2 cellular contexts compared by ENCODE assay signal in genomic region chr4:169198167-169198566, GRCh38.
TF ChIP-seq lines count a peak whose summit lies in the region.

No MANE protein-coding gene starts in this region.

TF ChIP-seq in IMR-90, 13 proteins besides CTCF, POLR2A, EP300 and RAD21:
- TF ChIP-seq, protein P1, sequence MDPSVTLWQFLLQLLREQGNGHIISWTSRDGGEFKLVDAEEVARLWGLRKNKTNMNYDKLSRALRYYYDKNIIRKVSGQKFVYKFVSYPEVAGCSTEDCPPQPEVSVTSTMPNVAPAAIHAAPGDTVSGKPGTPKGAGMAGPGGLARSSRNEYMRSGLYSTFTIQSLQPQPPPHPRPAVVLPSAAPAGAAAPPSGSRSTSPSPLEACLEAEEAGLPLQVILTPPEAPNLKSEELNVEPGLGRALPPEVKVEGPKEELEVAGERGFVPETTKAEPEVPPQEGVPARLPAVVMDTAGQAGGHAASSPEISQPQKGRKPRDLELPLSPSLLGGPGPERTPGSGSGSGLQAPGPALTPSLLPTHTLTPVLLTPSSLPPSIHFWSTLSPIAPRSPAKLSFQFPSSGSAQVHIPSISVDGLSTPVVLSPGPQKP (IDR thresholded peaks at IDR 0.05; ENCODE audit: borderline replicate concordance, low read depth, low read length) = no peak
- TF ChIP-seq RFX5 (IDR thresholded peaks at IDR 0.05; ENCODE audit: low read depth, low read length) (no peak), RCOR1 (IDR thresholded peaks at IDR 0.05; ENCODE audit: insufficient replicate concordance, low read length) (no peak), MAFK (IDR thresholded peaks at IDR 0.05; ENCODE audit: low read depth, low read length) (peak; percentile 30; the same call in 1 of the 2 replicates)

TF ChIP-seq in K562, 482 proteins besides CTCF, POLR2A, EP300 and RAD21 (continued from another document):
- TF ChIP-seq C11orf30 (IDR thresholded peaks at IDR 0.05; ENCODE audit: low read depth) = peak; percentile 37; the same call in 1 of the 2 replicates
- TF ChIP-seq MAFF (IDR thresholded peaks at IDR 0.05; ENCODE audit: low read length) = 0 out of 2 replicates have a peak, but pooled peaks have one; percentile 7
- TF ChIP-seq TEAD2 (tag; IDR thresholded peaks at IDR 0.05) = no peak
- TF ChIP-seq NFE2 (IDR thresholded peaks at IDR 0.05; ENCODE audit: low read depth) = no peak
- TF ChIP-seq, protein P2, sequence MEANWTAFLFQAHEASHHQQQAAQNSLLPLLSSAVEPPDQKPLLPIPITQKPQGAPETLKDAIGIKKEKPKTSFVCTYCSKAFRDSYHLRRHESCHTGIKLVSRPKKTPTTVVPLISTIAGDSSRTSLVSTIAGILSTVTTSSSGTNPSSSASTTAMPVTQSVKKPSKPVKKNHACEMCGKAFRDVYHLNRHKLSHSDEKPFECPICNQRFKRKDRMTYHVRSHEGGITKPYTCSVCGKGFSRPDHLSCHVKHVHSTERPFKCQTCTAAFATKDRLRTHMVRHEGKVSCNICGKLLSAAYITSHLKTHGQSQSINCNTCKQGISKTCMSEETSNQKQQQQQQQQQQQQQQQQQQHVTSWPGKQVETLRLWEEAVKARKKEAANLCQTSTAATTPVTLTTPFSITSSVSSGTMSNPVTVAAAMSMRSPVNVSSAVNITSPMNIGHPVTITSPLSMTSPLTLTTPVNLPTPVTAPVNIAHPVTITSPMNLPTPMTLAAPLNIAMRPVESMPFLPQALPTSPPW (CRISPR knock-in tag; IDR thresholded peaks at IDR 0.05) = no peak
